In the genomic region with DNA sequence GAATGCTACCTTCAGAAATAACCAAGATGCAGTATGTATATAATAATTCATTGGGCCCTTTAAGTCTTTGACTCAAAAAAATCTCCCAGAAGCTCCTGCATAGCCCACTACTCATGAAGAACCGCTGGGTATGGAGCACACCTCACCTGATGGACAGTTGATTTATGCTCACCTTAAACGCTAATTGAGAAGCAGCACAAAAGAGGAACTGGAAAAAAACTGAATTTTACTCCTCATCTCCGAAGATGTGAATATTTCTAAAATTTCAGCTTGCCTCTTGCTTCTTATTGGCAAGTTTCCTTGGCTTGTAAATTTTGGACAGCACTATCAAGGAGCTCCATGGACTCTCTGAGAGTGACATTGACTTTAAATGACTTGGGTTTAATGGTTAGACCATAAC, we compare ENCODE assay signal across 34 cellular contexts. TPM values are rescaled to one million over a fixed set of nuclear protein-coding genes. Genes with fewer than 3 reads are reported as not detected.
A peak's percentile ranks its signal among the peaks of the same experiment; 100 is the strongest.
DNase-seq lines count a peak whose midpoint lies in the region; ATAC-seq and TF ChIP-seq lines count a peak whose summit lies in the region.
"Had no signal": no experiment of that assay in that cellular context is flagged by ENCODE, and none has a peak within 500 bp of the region (broad histone marks: within the 10 kb centered on the region; RNA-seq: fewer than 3 reads in every experiment).

No MANE protein-coding gene starts in this region.

- no peak for ATAC-seq in psoas muscle
- ATAC-seq in HG03520 (IDR thresholded peaks at IDR 0.05; ENCODE audit: unreplicated experiment) = no peak
- ATAC-seq: foreskin keratinocyte; Right ventricle myocardium inferior; stimulated activated naive B cell treated with anti-CD40 and anti-IgM and Interleukin-4, amounts not matched to agents 10 μg/mL and 1 μg/mL and 100 μg/mL, for 72 hours had no signal

- H3K36me3 Mint-ChIP-seq in chondrocyte (ENCODE audit: low read depth) = peaks cover 36% of the 10 kb centered on the region

- H3K36me3 ChIP-seq in psoas muscle (ENCODE audit: insufficient read depth in 1 of 2, low read depth in 1 of 2) = peaks cover 0 to 10% of the 10 kb centered on the region in 2 donors
- no peaks in the 10 kb centered on the region for H3K36me3 ChIP-seq in A673 (ENCODE audit: insufficient read depth, low read length, poor library complexity, severe bottlenecking)
- H3K36me3 ChIP-seq: esophagus muscularis mucosa, vagina had no signal

- no peak for TF ChIP-seq POLR2A in NB4 (IDR thresholded peaks at IDR 0.05; ENCODE audit: extremely low read depth, insufficient read length)

- POLR2A ChIA-PET in A673 (lab: Charles Lee; ENCODE audit: low non-redundant PET) = no interaction called here

- H3K27me3 Mint-ChIP-seq in chondrocyte (ENCODE audit: low read depth) = no peaks in the 10 kb centered on the region

- no peaks in the 10 kb centered on the region for H3K9me3 Mint-ChIP-seq in chondrocyte (ENCODE audit: low read depth)
- H3K9me3 Mint-ChIP-seq: activated naive CD8-positive, alpha-beta T cell treated with anti-CD3 and anti-CD28 coated beads for 36 hours; neural crest cell; stimulated activated naive B cell treated with anti-CD40 and anti-IgM and Interleukin-4, amounts not matched to agents 10 μg/mL and 1 μg/mL and 100 μg/mL, for 72 hours had no signal

- H3K27ac Mint-ChIP-seq in chondrocyte (ENCODE audit: unreplicated experiment) = peak overlapping the region; percentile 84
- H3K27ac Mint-ChIP-seq: activated naive CD8-positive, alpha-beta T cell treated with anti-CD3 and anti-CD28 coated beads for 36 hours; stimulated activated naive B cell treated with anti-CD40 and anti-IgM and Interleukin-4, amounts not matched to agents 10 μg/mL and 1 μg/mL and 100 μg/mL, for 72 hours had no signal

- H3K9me3 ChIP-seq in psoas muscle = no peaks in the 10 kb centered on the region
- no peaks in the 10 kb centered on the region for H3K9me3 ChIP-seq in A673 (ENCODE audit: low read depth, low read length, poor library complexity, severe bottlenecking)
- H3K9me3 ChIP-seq: esophagus muscularis mucosa, SK-N-SH, vagina had no signal

- H3K27me3 ChIP-seq in psoas muscle (ENCODE audit: insufficient read depth in 3 of 3, low read length in 2 of 3) = peaks cover 0 to 26% (median 17%) of the 10 kb centered on the region in 3 donors
- no peaks in the 10 kb centered on the region for H3K27me3 ChIP-seq in A673 (replicated peaks; ENCODE audit: insufficient read depth, low read depth, low read length, poor library complexity)
- H3K27me3 ChIP-seq: vagina had no signal

- 81 to 85% (median 83%) methylated on average over 3 of the region's 3 CpGs for WGBS in psoas muscle, 3 donors

- H3K4me3 Mint-ChIP-seq in chondrocyte (ENCODE audit: unreplicated experiment) = peak overlapping the region; percentile 70
- H3K4me3 Mint-ChIP-seq: activated naive CD8-positive, alpha-beta T cell treated with anti-CD3 and anti-CD28 coated beads for 36 hours; stimulated activated naive B cell treated with anti-CD40 and anti-IgM and Interleukin-4, amounts not matched to agents 10 μg/mL and 1 μg/mL and 100 μg/mL, for 72 hours had no signal

- H3K27ac ChIP-seq in psoas muscle (no peak overlapping the region), A673 (ENCODE audit: low read depth, low read length, poor library complexity, severe bottlenecking) (no peak overlapping the region)
- H3K27ac ChIP-seq: esophagus muscularis mucosa, foreskin keratinocyte, hepatocyte, parathyroid adenoma, vagina had no signal

- no TSS peak for BruUV-seq in A673 (replicated peaks; lab: Mats Ljungman, UMichigan)

- H3K4me1 Mint-ChIP-seq in chondrocyte (ENCODE audit: low read depth) = peaks cover 76% of the 10 kb centered on the region

- intact Hi-C loops in psoas muscle (cut with DNase I) = loop anchor here in 1 of 2 donors (10.0 kb wide), 1 partner anchor 86 kb away; no protein-coding TSS in a partner anchor
- intact Hi-C loops in A673 (cut with micrococcal nuclease; ENCODE audit: unreplicated experiment) = no loop called here
- intact Hi-C loops in head of caudate nucleus (cut with DNase I) = no loop called here

- H3K4me3 ChIP-seq in AG10803 (ENCODE audit: low read length) = peak overlapping the region; percentile 28
- H3K4me3 ChIP-seq in NB4 (ENCODE audit: low read depth, low read length) = peak overlapping the region; percentile 71
- H3K4me3 ChIP-seq in psoas muscle = peak overlapping the region; percentile 70
- H3K4me3 ChIP-seq in A673 (ENCODE audit: low read depth, low read length, poor library complexity, severe bottlenecking) = no peak overlapping the region
- H3K4me3 ChIP-seq: esophagus muscularis mucosa, hepatocyte, skin epidermis, vagina had no signal

- CTCF ChIA-PET in A673 (lab: Charles Lee) = no interaction called here

- H3K4me1 ChIP-seq in psoas muscle = peaks cover 18% of the 10 kb centered on the region
- no peaks in the 10 kb centered on the region for H3K4me1 ChIP-seq in A673 (ENCODE audit: insufficient read depth, low read length, poor library complexity, severe bottlenecking)
- H3K4me1 ChIP-seq: foreskin keratinocyte, parathyroid adenoma had no signal

- TF ChIP-seq CTCF in AG10803 (conservative IDR thresholded peaks at IDR 0.05; ENCODE audit: low read length) = no peak
- TF ChIP-seq CTCF in NB4 (IDR thresholded peaks at IDR 0.05; ENCODE audit: low read depth, low read length) = no peak
- no peak for TF ChIP-seq CTCF in chondrocyte (IDR thresholded peaks at IDR 0.05)
- TF ChIP-seq CTCF in psoas muscle (IDR thresholded peaks at IDR 0.05) = no peak
- no peak for TF ChIP-seq CTCF in A673 (conservative IDR thresholded peaks at IDR 0.05; ENCODE audit: low read depth, low read length)

- no peak for DNase-seq in AG10803 (ENCODE audit: low read depth)
- DNase-seq in NB4 (ENCODE audit: low read depth) = no peak
- DNase-seq in chondrocyte (ENCODE audit: low spot score) = no peak
- DNase-seq in psoas muscle = no peak
- DNase-seq in A673 (ENCODE audit: low spot score) = no peak
- no peak for DNase-seq in NCI-H69 (lab: John Stamatoyannopoulos, UW)
- DNase-seq in head of caudate nucleus = no peak
- DNase-seq: activated CD4-positive, alpha-beta T cell treated with anti-CD3 and anti-CD28 coated beads, Interleukin-2, amount 50 U/mL, for 1 hour; activated CD4-positive, CD25-positive, alpha-beta regulatory T cell; activated gamma-delta T cell; activated naive CD8-positive, alpha-beta T cell treated with anti-CD3 and anti-CD28 coated beads for 36 hours; activated T-cell treated with anti-CD3 and anti-CD28 coated beads, Interleukin-2, amount 50 U/mL, for 1 hour; aorta; C1 segment of cervical spinal cord; caudate nucleus; dermis blood vessel endothelial cell; DMS79 treated with DMSO at 0.1 percent for 48 hours; foreskin keratinocyte; GF-D8; NCI-H1105 treated with DMSO at 0.1 percent for 48 hours; NCI-H1930; NCI-H524; OCI-M1; SK-N-SH; stimulated activated naive B cell treated with anti-CD40 and anti-IgM and Interleukin-4, amounts not matched to agents 10 μg/mL and 1 μg/mL and 100 μg/mL, for 72 hours had no signal

RNA-seq across cellular contexts. Expression of a gene that starts 5.5 kb away (rescaled TPM):
- 60.6 to 135 TPM (median 133 TPM) in 3 replicates for total RNA-seq in chondrocyte
- total RNA-seq in psoas muscle = 10 to 100 TPM in 3 of 4 donors, 1 to 10 TPM in 1; 6.8 to 53.1 (median 19.6) TPM
- 1 to 10 TPM; 1.1 to 5.0 (median 4.2) TPM for polyA plus RNA-seq in psoas muscle
- total RNA-seq in A673 (2021) = 0.92 and 3.0 TPM in 2 replicates
- total RNA-seq: HT1080 had no signal
